Comparison of ENCODE assay signal across 27 cellular contexts in the genomic region with DNA sequence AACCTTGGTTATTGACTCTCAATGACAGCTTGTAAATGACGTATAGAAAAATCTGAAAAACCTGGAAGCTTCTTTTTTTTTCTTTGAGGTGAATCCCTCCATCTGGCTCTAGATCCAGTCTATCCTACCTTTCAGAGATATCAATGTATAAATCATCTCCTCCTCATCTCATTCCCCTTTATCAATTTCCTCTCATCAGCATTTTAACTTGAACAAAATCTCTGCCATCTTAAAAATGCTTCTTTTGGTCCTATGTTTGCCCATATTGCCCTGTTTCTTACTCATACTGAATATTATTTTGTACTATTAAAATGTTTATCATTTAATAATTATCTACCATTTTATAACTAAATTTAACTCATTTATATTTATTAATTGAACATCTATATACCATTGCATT.
"Had no signal": no experiment of that assay in that cellular context is flagged by ENCODE, and none has a peak within 500 bp of the region (broad histone marks: within the 10 kb centered on the region; RNA-seq: fewer than 3 reads in every experiment).

No MANE protein-coding gene starts in this region.

- H3K4me1 ChIP-seq: stomach, suprapubic skin, testis, thyroid gland, tibial artery, tibial nerve, transverse colon, upper lobe of left lung, upper lobe of right lung, uterus, vagina had no signal

- H3K27ac ChIP-seq: stomach, suprapubic skin, testis, thoracic aorta, thyroid gland, tibial artery, tibial nerve, transverse colon, upper lobe of left lung, upper lobe of right lung, uterus, vagina had no signal

- H3K27me3 ChIP-seq: stomach, suprapubic skin, testis, thyroid gland, tibial artery, tibial nerve, transverse colon, upper lobe of left lung, upper lobe of right lung, uterus, vagina had no signal

- ATAC-seq: stimulated activated effector memory CD8-positive, alpha-beta T cell treated with anti-CD3 and anti-CD28 coated beads, Interleukin-12 subunit alpha, Interleukin-12 subunit beta, amount 100 ng/mL, for 72 hours; stimulated activated memory B cell treated with anti-CD40 and anti-IgM and Interleukin-4, amounts not matched to agents 10 μg/mL and 1 μg/mL and 100 μg/mL, for 72 hours; stimulated activated naive B cell treated with anti-CD40 and anti-IgM and Interleukin-4, amounts not matched to agents 10 μg/mL and 1 μg/mL and 100 μg/mL, for 72 hours; stimulated activated naive CD8-positive, alpha-beta T cell treated with anti-CD3 and anti-CD28 coated beads, Interleukin-15, amount 100 ng/mL, for 72 hours; stimulated activated naive CD8-positive, alpha-beta T cell treated with anti-CD3 and anti-CD28 coated beads, Interleukin-15, Interleukin-2, amounts not matched to agents 100 U/mL and 50 U/mL, for 24 hours; upper lobe of right lung had no signal

- H3K36me3 ChIP-seq: stomach, suprapubic skin, thoracic aorta, thyroid gland, tibial artery, tibial nerve, transverse colon, upper lobe of left lung, upper lobe of right lung, uterus, vagina had no signal

- H3K4me3 ChIP-seq: stomach, suprapubic skin, testis, thoracic aorta, thyroid gland, tibial artery, tibial nerve, transverse colon, upper lobe of left lung, upper lobe of right lung, uterus, vagina had no signal

- H3K9me3 ChIP-seq: stomach, suprapubic skin, testis, thoracic aorta, thyroid gland, tibial artery, tibial nerve, transverse colon, upper lobe of left lung, upper lobe of right lung, uterus, vagina had no signal

- FAIRE-seq: urothelium cell line had no signal

- DNase-seq: stimulated activated CD4-positive, alpha-beta T cell treated with anti-CD3 and anti-CD28 coated beads, Interleukin-2, amount 100 ng/mL, for 48 hours; stimulated activated CD4-positive, alpha-beta T cell treated with anti-CD3 and anti-CD28 coated beads, Interleukin-4, amount 100 ng/mL, for 1 hour; stimulated activated CD4-positive, alpha-beta T cell treated with anti-CD3 and anti-CD28 coated beads, Interleukin-4, amount 100 ng/mL, for 24 hours; stimulated activated CD4-positive, alpha-beta T cell treated with anti-CD3 and anti-CD28 coated beads, Interleukin-4, amount 100 ng/mL, for 4 hours; stimulated activated CD8-positive, alpha-beta memory T cell treated with anti-CD3 and anti-CD28 coated beads, Interleukin-4, amount 100 ng/mL, for 48 hours; stimulated activated naive B cell treated with anti-CD40 and anti-IgM and Interleukin-4, amounts not matched to agents 10 μg/mL and 1 μg/mL and 100 μg/mL, for 72 hours; stimulated activated naive CD4-positive, alpha-beta T cell; stimulated activated naive CD4-positive, alpha-beta T cell treated with Interleukin-2 at 50 U/mL for 16 hours; stimulated activated naive CD8-positive, alpha-beta T cell treated with anti-CD3 and anti-CD28 coated beads, Interleukin-15, amount 100 ng/mL, for 72 hours; stimulated activated naive CD8-positive, alpha-beta T cell treated with anti-CD3 and anti-CD28 coated beads, Interleukin-15, Interleukin-2, amounts not matched to agents 100 U/mL and 50 U/mL, for 24 hours; stomach; substantia nigra; testis; thyroid gland; tibial artery; transverse colon; trophoblast cell; upper lobe of left lung; upper lobe of right lung; uterus had no signal
